Comparison of ENCODE assay signal across 10 cellular contexts in the genomic region with DNA sequence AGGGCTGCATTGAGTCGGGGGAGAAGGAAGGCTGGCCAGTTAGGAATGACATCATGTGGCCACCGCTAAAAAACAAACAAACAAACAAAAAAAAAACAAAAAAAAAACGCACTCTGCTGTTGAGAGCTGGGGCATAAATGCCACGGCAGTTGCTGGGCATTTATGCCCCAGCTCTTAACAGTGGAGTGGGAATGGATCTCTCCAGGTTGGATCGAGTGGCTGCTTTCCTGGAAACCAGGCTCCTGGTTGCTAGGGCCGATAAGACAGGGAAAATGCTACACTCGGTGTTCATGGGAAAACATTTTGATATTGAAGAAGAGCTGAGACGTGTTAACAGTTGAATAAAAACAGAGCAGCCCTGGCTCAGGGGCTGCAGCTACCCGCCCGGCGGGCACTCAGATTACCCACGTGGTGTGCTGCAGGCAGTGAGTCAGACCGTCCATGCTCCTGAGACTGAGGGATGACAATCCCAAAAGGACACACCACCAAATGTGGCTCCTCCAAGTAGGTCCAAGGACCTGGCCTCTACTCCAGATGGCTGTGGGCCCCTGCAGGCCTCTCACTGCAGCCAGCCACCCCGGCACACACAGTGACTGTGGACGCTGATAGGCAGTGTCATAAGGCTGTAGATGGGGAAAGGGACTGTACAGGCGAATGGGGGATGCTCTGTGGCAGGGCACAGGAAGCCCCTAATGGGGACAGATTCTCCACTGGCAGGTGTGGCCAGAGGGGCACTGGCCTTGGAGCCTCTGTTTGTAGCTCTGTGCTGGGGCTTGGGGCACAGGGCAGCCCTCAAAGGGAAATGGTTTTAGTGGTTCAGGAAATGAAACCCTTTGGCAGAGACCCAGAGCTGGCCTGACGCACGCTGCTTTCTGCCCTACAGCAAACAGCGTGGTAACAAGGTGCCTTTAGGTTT.
DNase-seq lines count a peak whose midpoint lies in the region; ATAC-seq, FAIRE-seq and TF ChIP-seq lines count a peak whose summit lies in the region.
"Had no signal": no experiment of that assay in that cellular context is flagged by ENCODE, and none has a peak within 500 bp of the region (broad histone marks: within the 10 kb centered on the region; RNA-seq: fewer than 3 reads in every experiment).

No MANE protein-coding gene starts in this region.

- peaks cover 6 to 11% of the 10 kb centered on the region in 2 donors for H3K27me3 Mint-ChIP-seq in natural killer cell (ENCODE audit: low read depth in 2 of 2)

- H3K27me3 ChIP-seq in K562 (ENCODE audit: control insufficient read depth in 2 of 2, insufficient read depth in 2 of 2, low read length in 2 of 2), result peaks cover 26 to 37% of the 10 kb centered on the region in 2 experiments

- no peak overlapping the region for H3K27ac Mint-ChIP-seq in natural killer cell
- H3K27ac Mint-ChIP-seq: T-helper 1 cell treated with Interleukin-12 subunit alpha and Interleukin-12 subunit beta and Interleukin-4 antibody, amounts not matched to agents 30 μg/mL and 1 μg/mL, for 36 hours had no signal

- H3K4me1 ChIP-seq in K562 (replicated peaks in 1 of 2; ENCODE audit: control insufficient read depth in 2 of 2, insufficient read depth in 2 of 2, low read length in 2 of 2) (peaks cover 6 to 13% of the 10 kb centered on the region in 2 experiments; a peak in 3 of 5 replicates), OCI-LY7 (ENCODE audit: insufficient read depth, low read length, poor library complexity, severe bottlenecking) (no peaks in the 10 kb centered on the region)

- no TSS peak for BruUV-seq in K562 (replicated peaks; lab: Mats Ljungman, UMichigan)
- no TSS peak for BruUV-seq in OCI-LY7 (replicated peaks; lab: Mats Ljungman, UMichigan)

- H3K4me3 Mint-ChIP-seq in natural killer cell, result no peak overlapping the region
- H3K4me3 Mint-ChIP-seq: T-helper 1 cell treated with Interleukin-12 subunit alpha and Interleukin-12 subunit beta and Interleukin-4 antibody, amounts not matched to agents 30 μg/mL and 1 μg/mL, for 36 hours had no signal

- H3K36me3 ChIP-seq in K562 (ENCODE audit: control insufficient read depth, insufficient read depth, low read length) (no peaks in the 10 kb centered on the region), OCI-LY7 (ENCODE audit: insufficient read depth, low read length) (no peaks in the 10 kb centered on the region)

- peak overlapping the region; percentile 17; the same call in 1 of the 2 replicates for H3K4me2 ChIP-seq in K562 (ENCODE audit: insufficient read depth, low read length)
- H3K4me2 ChIP-seq in OCI-LY7 (ENCODE audit: low read length), result no peak overlapping the region

- H3K9me3 Mint-ChIP-seq in natural killer cell, result no peaks in the 10 kb centered on the region
- H3K9me3 Mint-ChIP-seq: T-helper 1 cell treated with Interleukin-12 subunit alpha and Interleukin-12 subunit beta and Interleukin-4 antibody, amounts not matched to agents 30 μg/mL and 1 μg/mL, for 36 hours had no signal

- DNase-seq in DMS 273 (lab: John Stamatoyannopoulos, UW; ENCODE audit: unreplicated experiment), result peak; percentile 17
- no peak for DNase-seq in DMS 273 treated with DMSO at 0.1 percent for 48 hours (lab: John Stamatoyannopoulos, UW)
- DNase-seq in NCI-H187 (lab: John Stamatoyannopoulos, UW), result peak; percentile 45 to 72
- no peak for DNase-seq in K562 (ENCODE audit: extremely low read depth in 1 of 4, low spot score in 3 of 4)
- no peak for DNase-seq in natural killer cell
- no peak for DNase-seq in OCI-LY7 (ENCODE audit: low spot score)
- no peak for DNase-seq in effector CD4-positive, alpha-beta T cell

- POLR2A ChIA-PET in K562 (lab: Yijun Ruan, JAX) (interaction anchor here (0.7 to 1.9 kb wide), 9 partner anchors 8 to 1004 kb away, joined by 3 to 7 read pairs (median 3); no protein-coding TSS in a partner anchor), OCI-LY7 (lab: Charles Lee) (interaction anchor here (0.7 kb wide), 1 partner anchor 17 kb away, joined by 4 read pairs; no protein-coding TSS in a partner anchor)

- H4K20me1 ChIP-seq in K562 (replicated peaks; ENCODE audit: control insufficient read depth, insufficient read depth, low read length), result no peaks in the 10 kb centered on the region
- no peaks in the 10 kb centered on the region for H4K20me1 ChIP-seq in OCI-LY7 (ENCODE audit: insufficient read depth, low read length)

- peak overlapping the region in 1 of 2 experiments; percentile 7; a peak in 2 of 4 replicates for H3K9ac ChIP-seq in K562 (ENCODE audit: insufficient read depth in 1 of 2, low read depth in 2 of 2, low read length in 2 of 2)

- no peak overlapping the region for H3K27ac ChIP-seq in K562 (ENCODE audit: extremely low read depth, low read depth, low read length)
- H3K27ac ChIP-seq in OCI-LY7 (ENCODE audit: low read depth, low read length, poor library complexity, severe bottlenecking), result no peak overlapping the region
- H3K27ac ChIP-seq: 22Rv1 had no signal

- TF ChIP-seq RAD21 in K562 (CRISPR knock-in tag; conservative IDR thresholded peaks at IDR 0.05 in 1 of 2, IDR thresholded peaks at IDR 0.05 in 1 of 2), result no peak

- peaks cover 12 to 18% of the 10 kb centered on the region in 2 donors for H3K4me1 Mint-ChIP-seq in natural killer cell

- H3K9me2 ChIP-seq in OCI-LY7 (ENCODE audit: insufficient read depth, low read length), result no peaks in the 10 kb centered on the region

- no peaks in the 10 kb centered on the region for H3K36me3 Mint-ChIP-seq in natural killer cell

- no peak for TF ChIP-seq CTCF in K562 (IDR thresholded peaks at IDR 0.05 in 2 of 3, conservative IDR thresholded peaks at IDR 0.05 in 1 of 3; ENCODE audit: insufficient read depth in 2 of 3, low read depth in 1 of 3, low read length in 3 of 3)
- no peak for TF ChIP-seq CTCF in natural killer cell (IDR thresholded peaks at IDR 0.05)
- TF ChIP-seq CTCF in OCI-LY7 (conservative IDR thresholded peaks at IDR 0.05; ENCODE audit: low read length), result no peak

- CTCF ChIA-PET in K562 (lab: Yijun Ruan, JAX; ENCODE audit: low intra/inter-chr PET ratio), result no interaction called here
- CTCF ChIA-PET in OCI-LY7 (lab: Charles Lee; ENCODE audit: unreplicated experiment), result interaction anchor here (0.9 kb wide), 1 partner anchor 19 kb away, joined by 3 read pairs; no protein-coding TSS in a partner anchor

- no peak for FAIRE-seq in K562 (lab: Jason Lieb, UNC)

- in situ Hi-C loops in K562 (cut with MboI), result no loop called here

- H3K4me3 ChIP-seq in K562 (no peak overlapping the region), OCI-LY7 (ENCODE audit: low read depth, low read length, poor library complexity, severe bottlenecking) (no peak overlapping the region)

- H2AFZ ChIP-seq in K562 (ENCODE audit: low read depth, low read length) (peak overlapping the region; percentile 65), OCI-LY7 (ENCODE audit: low read length) (no peak overlapping the region)

- TF ChIP-seq POLR2A in K562 (conservative IDR thresholded peaks at IDR 0.05), result no peak

- ATAC-seq in HG02623 (IDR thresholded peaks at IDR 0.05; ENCODE audit: unreplicated experiment) (peak; percentile 78), K562 (peak; percentile 75), natural killer cell (peak; percentile 73 to 80 (median 77))

- H3K9me3 ChIP-seq in K562 (replicated peaks; ENCODE audit: control insufficient read depth, insufficient read depth, low read depth, low read length), result no peaks in the 10 kb centered on the region
- no peaks in the 10 kb centered on the region for H3K9me3 ChIP-seq in OCI-LY7 (ENCODE audit: low read length)

- intact Hi-C loops in K562 (cut with micrococcal nuclease) (no loop called here), natural killer cell (cut with micrococcal nuclease) (no loop called here), OCI-LY7 (cut with micrococcal nuclease; ENCODE audit: unreplicated experiment) (no loop called here)

- H3K79me2 ChIP-seq in K562 (ENCODE audit: control insufficient read depth, insufficient read depth, low read length) (no peaks in the 10 kb centered on the region), OCI-LY7 (ENCODE audit: insufficient read depth, low read depth, low read length) (no peaks in the 10 kb centered on the region)

- H3K9me1 ChIP-seq in K562 (ENCODE audit: control insufficient read depth, insufficient read depth, low read length), result no peaks in the 10 kb centered on the region

- TF ChIP-seq EP300 in K562 (IDR thresholded peaks at IDR 0.05; ENCODE audit: low read length), result no peak

- WGBS in K562 (ENCODE audit: insufficient coverage, low coverage, missing lambda C conversion rate), result 25% methylated on average over 17 of the region's 19 CpGs

TF ChIP-seq in K562, 482 proteins besides CTCF, POLR2A, EP300 and RAD21 (continues in another document):
- TF ChIP-seq TBP (optimal IDR thresholded peaks at IDR 0.05; ENCODE audit: low read depth, low read length) (no peak), RFX1 (IDR thresholded peaks at IDR 0.05) (no peak; the same call in 1 of the 2 replicates), MXD1 (CRISPR knock-in tag; IDR thresholded peaks at IDR 0.05; ENCODE audit: borderline replicate concordance, poor library complexity, severe bottlenecking) (no peak), SIRT6 (IDR thresholded peaks at IDR 0.05; ENCODE audit: low read depth, low read length) (no peak), SMARCA4 (IDR thresholded peaks at IDR 0.05) (no peak), SMARCE1 (IDR thresholded peaks at IDR 0.05) (no peak), STAG1 (CRISPR knock-in tag; IDR thresholded peaks at IDR 0.05; ENCODE audit: borderline replicate concordance) (0 out of 2 replicates have a peak, but pooled peaks have one; percentile 9)
- TF ChIP-seq, protein P1, sequence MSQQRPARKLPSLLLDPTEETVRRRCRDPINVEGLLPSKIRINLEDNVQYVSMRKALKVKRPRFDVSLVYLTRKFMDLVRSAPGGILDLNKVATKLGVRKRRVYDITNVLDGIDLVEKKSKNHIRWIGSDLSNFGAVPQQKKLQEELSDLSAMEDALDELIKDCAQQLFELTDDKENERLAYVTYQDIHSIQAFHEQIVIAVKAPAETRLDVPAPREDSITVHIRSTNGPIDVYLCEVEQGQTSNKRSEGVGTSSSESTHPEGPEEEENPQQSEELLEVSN (IDR thresholded peaks at IDR 0.05; ENCODE audit: borderline replicate concordance in 1 of 2, extremely low read depth in 1 of 2, insufficient read depth in 1 of 2, insufficient read length in 1 of 2, low read depth in 1 of 2, low read length in 1 of 2, poor library complexity in 1 of 2, severe bottlenecking in 1 of 2), result peak in 1 of 2 experiments; percentile 25

Comparison
In these comparisons a context has a peak if more than half of its experiments do, and no peak if none do; other contexts are left out.
1. DNase-seq: peak in DMS 273 (single experiment) and NCI-H187 (2 of 2); none in DMS 273 treated with DMSO at 0.1 percent for 48 hours (single experiment), K562 (0 of 4), natural killer cell (single experiment), OCI-LY7 (single experiment) and effector CD4-positive, alpha-beta T cell (single experiment).
2. Peak in every context shown above with its lines, with median percentiles within 50 percentile points of each other: ATAC-seq.